Comparison of ENCODE assay signal across 12 cellular contexts in the genomic region with DNA sequence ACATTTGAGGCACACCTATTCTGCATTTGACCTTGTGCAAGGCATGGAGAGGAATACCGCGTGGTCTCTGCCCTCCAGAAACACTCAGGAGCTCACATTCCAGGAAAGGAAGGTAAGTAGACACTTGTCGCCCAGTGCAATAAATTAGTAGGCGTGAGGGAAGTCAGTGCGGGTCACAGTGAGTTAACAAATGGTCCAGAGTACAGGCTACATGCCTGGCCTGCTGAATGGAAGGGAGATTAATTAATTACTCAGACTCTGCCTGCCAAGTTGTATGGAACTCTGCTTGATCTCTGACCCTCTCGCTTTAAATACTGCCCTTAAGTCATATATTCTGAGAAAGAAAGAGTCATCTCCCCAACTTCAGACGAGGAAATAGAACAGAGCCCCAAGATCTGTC.
"Had no signal": no experiment of that assay in that cellular context is flagged by ENCODE, and none has a peak within 500 bp of the region (broad histone marks: within the 10 kb centered on the region; RNA-seq: fewer than 3 reads in every experiment).

No MANE protein-coding gene starts in this region.

- H3K4me1 Mint-ChIP-seq: activated naive CD8-positive, alpha-beta T cell treated with anti-CD3 and anti-CD28 coated beads, Interleukin-2, amount 10 ng/mL, durations not matched to agents 7 days and 5 days; stimulated activated effector memory CD8-positive, alpha-beta T cell treated with anti-CD3 and anti-CD28 coated beads, Interleukin-12 subunit alpha, Interleukin-12 subunit beta, amount 100 ng/mL, for 72 hours had no signal

- H3K36me3 Mint-ChIP-seq: activated naive CD8-positive, alpha-beta T cell treated with anti-CD3 and anti-CD28 coated beads, Interleukin-2, amount 10 ng/mL, durations not matched to agents 7 days and 5 days; natural killer cell treated with Interleukin-12 subunit alpha and Interleukin-12 subunit beta and Interleukin-15 and Interleukin-18, amount 100 ng/mL, for 72 hours; stimulated activated effector memory CD8-positive, alpha-beta T cell treated with anti-CD3 and anti-CD28 coated beads, Interleukin-12 subunit alpha, Interleukin-12 subunit beta, amount 100 ng/mL, for 72 hours had no signal

- H3K9me3 Mint-ChIP-seq: activated naive CD8-positive, alpha-beta T cell treated with anti-CD3 and anti-CD28 coated beads, Interleukin-2, amount 10 ng/mL, durations not matched to agents 7 days and 5 days; activated T-helper 1 cell treated with anti-CD3 and anti-CD28 coated beads, Interleukin-12 subunit alpha, Interleukin-12 subunit beta, Interleukin-2, Interleukin-4 antibody, amounts not matched to agents 30 ng/mL and 10 ng/mL and 1 ng/mL, durations not matched to agents 14 hours and 24 hours and 36 hours; natural killer cell treated with Interleukin-12 subunit alpha and Interleukin-12 subunit beta and Interleukin-15 and Interleukin-18, amount 100 ng/mL, for 72 hours; stimulated activated effector memory CD8-positive, alpha-beta T cell treated with anti-CD3 and anti-CD28 coated beads, Interleukin-12 subunit alpha, Interleukin-12 subunit beta, amount 100 ng/mL, for 72 hours had no signal

- H3K27me3 Mint-ChIP-seq: activated naive CD8-positive, alpha-beta T cell treated with anti-CD3 and anti-CD28 coated beads, Interleukin-2, amount 10 ng/mL, durations not matched to agents 7 days and 5 days had no signal

- H3K4me3 ChIP-seq: thoracic aorta had no signal

- ATAC-seq: left cardiac atrium; natural killer cell treated with Interleukin-12 subunit alpha and Interleukin-12 subunit beta and Interleukin-15 and Interleukin-18, amount 100 ng/mL, for 72 hours; stimulated activated effector memory CD8-positive, alpha-beta T cell treated with anti-CD3 and anti-CD28 coated beads, Interleukin-12 subunit alpha, Interleukin-12 subunit beta, amount 100 ng/mL, for 72 hours had no signal

- H3K27ac ChIP-seq: epithelial cell of prostate, thoracic aorta had no signal

- H3K36me3 ChIP-seq: thoracic aorta had no signal

- H3K4me3 Mint-ChIP-seq: activated naive CD8-positive, alpha-beta T cell treated with anti-CD3 and anti-CD28 coated beads, Interleukin-2, amount 10 ng/mL, durations not matched to agents 7 days and 5 days; activated T-helper 1 cell treated with anti-CD3 and anti-CD28 coated beads, Interleukin-12 subunit alpha, Interleukin-12 subunit beta, Interleukin-2, Interleukin-4 antibody, amounts not matched to agents 30 ng/mL and 10 ng/mL and 1 ng/mL, durations not matched to agents 14 hours and 24 hours and 36 hours; natural killer cell treated with Interleukin-12 subunit alpha and Interleukin-12 subunit beta and Interleukin-15 and Interleukin-18, amount 100 ng/mL, for 72 hours; stimulated activated effector memory CD8-positive, alpha-beta T cell treated with anti-CD3 and anti-CD28 coated beads, Interleukin-12 subunit alpha, Interleukin-12 subunit beta, amount 100 ng/mL, for 72 hours had no signal

- H3K27ac Mint-ChIP-seq: activated naive CD8-positive, alpha-beta T cell treated with anti-CD3 and anti-CD28 coated beads, Interleukin-2, amount 10 ng/mL, durations not matched to agents 7 days and 5 days; activated T-helper 1 cell treated with anti-CD3 and anti-CD28 coated beads, Interleukin-12 subunit alpha, Interleukin-12 subunit beta, Interleukin-2, Interleukin-4 antibody, amounts not matched to agents 30 ng/mL and 10 ng/mL and 1 ng/mL, durations not matched to agents 14 hours and 24 hours and 36 hours; natural killer cell treated with Interleukin-12 subunit alpha and Interleukin-12 subunit beta and Interleukin-15 and Interleukin-18, amount 100 ng/mL, for 72 hours; stimulated activated effector memory CD8-positive, alpha-beta T cell treated with anti-CD3 and anti-CD28 coated beads, Interleukin-12 subunit alpha, Interleukin-12 subunit beta, amount 100 ng/mL, for 72 hours had no signal

- H3K9me3 ChIP-seq: thoracic aorta had no signal

- DNase-seq: activated CD4-positive, alpha-beta T cell treated with anti-CD3 and anti-CD28 coated beads, Interleukin-2, amount 50 U/mL, for 1 hour; activated CD8-positive, alpha-beta memory T cell treated with anti-CD3 and anti-CD28 coated beads for 24 hours; activated naive CD8-positive, alpha-beta T cell treated with anti-CD3 and anti-CD28 coated beads, Interleukin-2, amount 10 ng/mL, durations not matched to agents 7 days and 5 days; effector memory CD4-positive, alpha-beta T cell; foreskin melanocyte; left cardiac atrium; mammary epithelial cell had no signal
